In the genomic region with DNA sequence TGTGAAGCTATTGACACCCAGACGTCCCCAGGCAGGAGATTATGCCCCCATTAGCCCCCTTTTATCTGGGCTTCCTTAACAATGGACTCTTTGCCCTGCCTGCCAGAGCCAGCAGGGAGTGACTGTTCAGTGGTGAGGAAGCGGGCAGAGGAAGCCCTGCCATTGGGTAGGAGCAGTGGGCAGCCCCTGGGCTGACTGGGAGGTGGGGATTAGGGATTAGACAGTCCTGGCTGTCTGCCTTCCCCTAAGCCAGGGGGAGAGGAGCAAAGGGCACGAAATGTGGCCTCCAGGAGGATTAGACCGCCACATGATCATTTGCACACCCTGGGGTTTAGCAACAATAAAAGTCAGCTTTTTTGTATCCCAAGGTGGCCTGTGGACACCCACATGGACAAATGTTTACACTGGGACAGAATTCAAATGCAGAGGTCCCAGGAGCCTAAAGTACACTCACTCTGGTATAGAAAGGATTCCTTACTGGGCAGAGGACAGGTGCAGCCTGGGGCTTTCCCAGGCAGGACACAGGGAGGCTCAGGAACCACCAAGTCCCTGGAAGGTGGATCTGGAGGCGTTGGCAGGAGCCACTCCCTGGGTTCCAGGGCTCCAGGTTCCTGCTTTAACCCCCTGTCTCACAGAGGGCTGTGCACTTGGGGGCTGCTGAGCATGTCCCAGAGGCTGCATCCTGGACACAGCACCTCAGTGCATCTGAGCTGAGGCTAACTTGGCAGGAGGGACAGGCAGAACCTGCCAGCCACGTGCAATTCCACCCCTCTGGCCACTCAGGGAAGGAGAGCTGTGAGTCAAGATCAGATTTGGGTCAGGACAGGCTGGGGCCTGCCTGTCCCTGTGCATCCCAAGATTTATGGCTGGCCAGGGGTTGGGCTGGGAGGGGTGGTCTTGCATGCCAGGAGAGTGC, we compare ENCODE assay signal across 11 cellular contexts. TPM values are rescaled to one million over a fixed set of nuclear protein-coding genes. Genes with fewer than 3 reads are reported as not detected.
DNase-seq lines count a peak whose midpoint lies in the region; ATAC-seq, FAIRE-seq and TF ChIP-seq lines count a peak whose summit lies in the region.
"Had no signal": no experiment of that assay in that cellular context is flagged by ENCODE, and none has a peak within 500 bp of the region (broad histone marks: within the 10 kb centered on the region; RNA-seq: fewer than 3 reads in every experiment).

No MANE protein-coding gene starts in this region.

- H3K9me3 Mint-ChIP-seq in GM23338: no peaks in the 10 kb centered on the region

- peaks cover 28% of the 10 kb centered on the region for H3K79me2 ChIP-seq in GM23338 (replicated peaks; ENCODE audit: insufficient read depth)

- H3K27me3 Mint-ChIP-seq in GM23338 (ENCODE audit: insufficient read depth, low read depth, poor library complexity): peaks cover 12% of the 10 kb centered on the region

- H3K36me3 ChIP-seq in GM23338 (ENCODE audit: insufficient read depth) (peaks cover 21% of the 10 kb centered on the region), neuronal stem cell (replicated peaks in 1 of 2; ENCODE audit: control insufficient read depth in 2 of 2, insufficient read depth in 2 of 2, low read length in 2 of 2) (peaks cover 21 to 30% of the 10 kb centered on the region in 2 donors)

- ATAC-seq in GM23338: peak; percentile 51

- H4K8ac ChIP-seq in neuronal stem cell (ENCODE audit: low read depth, low read length): no peak overlapping the region

- no peak overlapping the region for H3K23ac ChIP-seq in neuronal stem cell (ENCODE audit: low read depth, low read length, poor library complexity)

- H3K27me3 ChIP-seq in GM23338 (ENCODE audit: insufficient read depth) (no peaks in the 10 kb centered on the region), neuronal stem cell (ENCODE audit: control insufficient read depth in 3 of 3, insufficient read depth in 3 of 3, low read depth in 1 of 3, low read length in 3 of 3) (peaks cover 0 to 5% (median 0%) of the 10 kb centered on the region in 3 experiments)

- peak overlapping the region; percentile 75 for H3K4me3 Mint-ChIP-seq in GM23338

- peak overlapping the region; percentile 2 for H2BK15ac ChIP-seq in neuronal stem cell (ENCODE audit: low read length)

- H3K4me3 ChIP-seq in GM23338 (peak overlapping the region; percentile 85), neuronal stem cell (ENCODE audit: low read length in 2 of 2) (peak overlapping the region in 1 of 2 donors; percentile 81)

- no peak overlapping the region for H4K91ac ChIP-seq in neuronal stem cell (ENCODE audit: low read depth, low read length, poor library complexity)

- H3K27ac Mint-ChIP-seq in GM23338: peak overlapping the region; percentile 79

- DNase-seq in GM23338 (ENCODE audit: low spot score): peak; percentile 35
- peak; percentile 95 for DNase-seq in NCI-H82 (lab: John Stamatoyannopoulos, UW)
- peak; percentile 65 for DNase-seq in epidermal melanocyte (ENCODE audit: insufficient read length, low spot score)
- DNase-seq in neuronal stem cell (ENCODE audit: low spot score): peak; percentile 80
- no peak for DNase-seq in inferior parietal cortex (ENCODE audit: extremely low spot score)
- no peak for DNase-seq in RPMI8226
- no peak for DNase-seq in C1 segment of cervical spinal cord (lab: John Stamatoyannopoulos, UW)
- no peak for DNase-seq in GM12892 (ENCODE audit: insufficient read length)
- DNase-seq: Right ventricle myocardium superior had no signal

- H3K79me1 ChIP-seq in neuronal stem cell (ENCODE audit: low read depth, low read length): peaks cover 5% of the 10 kb centered on the region

- peak overlapping the region; percentile 90 for H3K4me2 ChIP-seq in GM23338
- peak overlapping the region; percentile 70 for H3K4me2 ChIP-seq in neuronal stem cell (ENCODE audit: insufficient read depth, low read length, poor library complexity, severe bottlenecking)

- H3K4ac ChIP-seq in neuronal stem cell (ENCODE audit: low read length): no peak overlapping the region

- peaks cover 24% of the 10 kb centered on the region for H3K4me1 Mint-ChIP-seq in GM23338

- H4K20me1 ChIP-seq in GM23338 (replicated peaks; ENCODE audit: insufficient read depth): no peaks in the 10 kb centered on the region; the same call in 1 of the 2 replicates

- H2AK5ac ChIP-seq in neuronal stem cell (ENCODE audit: low read depth, low read length): no peak overlapping the region

- H3K14ac ChIP-seq in neuronal stem cell (ENCODE audit: low read length): no peak overlapping the region

- peak overlapping the region; percentile 61 for H3K18ac ChIP-seq in neuronal stem cell (ENCODE audit: low read length)

- no peak overlapping the region for H2BK12ac ChIP-seq in neuronal stem cell (ENCODE audit: low read length)

- H3K36me3 Mint-ChIP-seq in GM23338 (ENCODE audit: low read depth): peaks cover 32% of the 10 kb centered on the region

- H3K9me2 ChIP-seq in GM23338 (ENCODE audit: insufficient read depth): no peaks in the 10 kb centered on the region

- no peak overlapping the region for H2BK120ac ChIP-seq in neuronal stem cell (ENCODE audit: low read depth, low read length)

- no peaks in the 10 kb centered on the region for H3K9me3 ChIP-seq in neuronal stem cell (replicated peaks in 1 of 2; ENCODE audit: control insufficient read depth in 2 of 2, insufficient read depth in 1 of 2, low read depth in 1 of 2, low read length in 2 of 2)

- FAIRE-seq in GM12892 (lab: Jason Lieb, UNC): no peak
- FAIRE-seq: GM18507 had no signal

- no peak for TF ChIP-seq POLR2A in GM12892 (IDR thresholded peaks at IDR 0.05; ENCODE audit: low read depth, low read length)

- no peak for TF ChIP-seq CTCF in GM23338 (conservative IDR thresholded peaks at IDR 0.05; ENCODE audit: low read depth in 2 of 2)

- no peaks in the 10 kb centered on the region for H3F3A ChIP-seq in GM23338 (replicated peaks; ENCODE audit: low read depth)

- peaks cover 20% of the 10 kb centered on the region for H3K4me1 ChIP-seq in GM23338 (ENCODE audit: insufficient read depth)
- H3K4me1 ChIP-seq in neuronal stem cell (ENCODE audit: control insufficient read depth in 2 of 2, insufficient read depth in 1 of 2, low read depth in 1 of 2, low read length in 2 of 2): peaks cover 21 to 27% of the 10 kb centered on the region in 2 donors

- no peak overlapping the region for H3K27ac ChIP-seq in GM23338 (ENCODE audit: low read depth)
- peak overlapping the region; percentile 51 for H3K27ac ChIP-seq in neuronal stem cell (replicated peaks; ENCODE audit: low read length)
- H3K27ac ChIP-seq: HL-60 had no signal

- H2BK5ac ChIP-seq in neuronal stem cell (ENCODE audit: low read length): peak overlapping the region; percentile 9

- H3K9ac ChIP-seq in neuronal stem cell (ENCODE audit: low read depth, low read length, poor library complexity): no peak overlapping the region

- H2AFZ ChIP-seq in GM23338 (no peak overlapping the region), neuronal stem cell (ENCODE audit: low read length) (no peak overlapping the region)

- no CpG with 5 or more reads among the region's 6 CpGs for WGBS in neuronal stem cell (ENCODE audit: extremely low coverage in 2 of 2, insufficient read length in 2 of 2, insufficient replicate concordance in 1 of 2), 2 donors

TF ChIP-seq in GM23338, 12 proteins besides CTCF, POLR2A, EP300 and RAD21 (continues in another document):
- TF ChIP-seq NANOG (IDR thresholded peaks at IDR 0.05; ENCODE audit: borderline replicate concordance) (no peak), JUNB (IDR thresholded peaks at IDR 0.05; ENCODE audit: unreplicated experiment) (no peak), EZH2 (IDR thresholded peaks at IDR 0.05; ENCODE audit: low read depth, unreplicated experiment) (no peak), EZH2phosphoT487 (IDR thresholded peaks at IDR 0.05; ENCODE audit: unreplicated experiment) (no peak)
- TF ChIP-seq, protein P1, sequence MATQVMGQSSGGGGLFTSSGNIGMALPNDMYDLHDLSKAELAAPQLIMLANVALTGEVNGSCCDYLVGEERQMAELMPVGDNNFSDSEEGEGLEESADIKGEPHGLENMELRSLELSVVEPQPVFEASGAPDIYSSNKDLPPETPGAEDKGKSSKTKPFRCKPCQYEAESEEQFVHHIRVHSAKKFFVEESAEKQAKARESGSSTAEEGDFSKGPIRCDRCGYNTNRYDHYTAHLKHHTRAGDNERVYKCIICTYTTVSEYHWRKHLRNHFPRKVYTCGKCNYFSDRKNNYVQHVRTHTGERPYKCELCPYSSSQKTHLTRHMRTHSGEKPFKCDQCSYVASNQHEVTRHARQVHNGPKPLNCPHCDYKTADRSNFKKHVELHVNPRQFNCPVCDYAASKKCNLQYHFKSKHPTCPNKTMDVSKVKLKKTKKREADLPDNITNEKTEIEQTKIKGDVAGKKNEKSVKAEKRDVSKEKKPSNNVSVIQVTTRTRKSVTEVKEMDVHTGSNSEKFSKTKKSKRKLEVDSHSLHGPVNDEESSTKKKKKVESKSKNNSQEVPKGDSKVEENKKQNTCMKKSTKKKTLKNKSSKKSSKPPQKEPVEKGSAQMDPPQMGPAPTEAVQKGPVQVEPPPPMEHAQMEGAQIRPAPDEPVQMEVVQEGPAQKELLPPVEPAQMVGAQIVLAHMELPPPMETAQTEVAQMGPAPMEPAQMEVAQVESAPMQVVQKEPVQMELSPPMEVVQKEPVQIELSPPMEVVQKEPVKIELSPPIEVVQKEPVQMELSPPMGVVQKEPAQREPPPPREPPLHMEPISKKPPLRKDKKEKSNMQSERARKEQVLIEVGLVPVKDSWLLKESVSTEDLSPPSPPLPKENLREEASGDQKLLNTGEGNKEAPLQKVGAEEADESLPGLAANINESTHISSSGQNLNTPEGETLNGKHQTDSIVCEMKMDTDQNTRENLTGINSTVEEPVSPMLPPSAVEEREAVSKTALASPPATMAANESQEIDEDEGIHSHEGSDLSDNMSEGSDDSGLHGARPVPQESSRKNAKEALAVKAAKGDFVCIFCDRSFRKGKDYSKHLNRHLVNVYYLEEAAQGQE (IDR thresholded peaks at IDR 0.05; ENCODE audit: unreplicated experiment): no peak

RNA-seq across cellular contexts. Expression of gene PNPLA3, which starts 2.1 kb away (rescaled TPM):
- 17.3 and 23.4 TPM in 2 replicates for total RNA-seq in GM23338 (2014; rRNA removed; shearing (Covaris generic))
- polyA plus RNA-seq in GM23338 (2016; fragmentation: Nextera tagmentation; extraction: Ambion mirVana): 16.2 and 17.7 TPM in 2 replicates
- 11.0 TPM for polyA plus RNA-seq in neuronal stem cell (2013, experiment 1 of 2)
- 11.6 TPM for polyA plus RNA-seq in neuronal stem cell (2013, experiment 2 of 2)
- polyA plus RNA-seq in GM12892 (2012; ENCODE audit: missing spikeins): not detected

RNA-seq across cellular contexts. Expression of gene SAMM50, which starts 29.6 kb away (rescaled TPM):
- total RNA-seq in GM23338 (2014; rRNA removed; shearing (Covaris generic)): 58.6 and 68.0 TPM in 2 replicates
- polyA plus RNA-seq in GM23338 (2016; fragmentation: Nextera tagmentation; extraction: Ambion mirVana): 49.6 and 60.3 TPM in 2 replicates
- polyA plus RNA-seq in neuronal stem cell (2013, experiment 1 of 2): 26.1 TPM
- polyA plus RNA-seq in neuronal stem cell (2013, experiment 2 of 2): 25.1 TPM
- polyA plus RNA-seq in GM12892 (2012; ENCODE audit: missing spikeins): 43.0 TPM

RNA-seq across cellular contexts. Expression of gene PNPLA5, which starts 33.9 kb away (rescaled TPM):
- 5.9 and 6.8 TPM in 2 replicates for total RNA-seq in GM23338 (2014; rRNA removed; shearing (Covaris generic))
- polyA plus RNA-seq in GM23338 (2016; fragmentation: Nextera tagmentation; extraction: Ambion mirVana): 2.0 and 2.3 TPM in 2 replicates
- not detected for polyA plus RNA-seq in neuronal stem cell (2013, experiment 1 of 2)
- polyA plus RNA-seq in neuronal stem cell (2013, experiment 2 of 2): not detected
- polyA plus RNA-seq in GM12892 (2012; ENCODE audit: missing spikeins): not detected
- total RNA-seq: Right ventricle myocardium superior had no signal

Comparison
In these comparisons a context has a peak if more than half of its experiments do, and no peak if none do; other contexts are left out.
1. DNase-seq: peak in GM23338 (single experiment), NCI-H82 (single experiment), epidermal melanocyte (single experiment) and neuronal stem cell (single experiment); none in inferior parietal cortex (single experiment), RPMI8226 (single experiment), C1 segment of cervical spinal cord (0 of 14) and GM12892 (single experiment).